In genomic region chr16:77148121-77148520, GRCh38 we compare ENCODE assay signal across 32 cellular contexts. TPM values are rescaled to one million over a fixed set of nuclear protein-coding genes. Genes with fewer than 3 reads are reported as not detected.
"Had no signal": no experiment of that assay in that cellular context is flagged by ENCODE, and none has a peak within 500 bp of the region (broad histone marks: within the 10 kb centered on the region; RNA-seq: fewer than 3 reads in every experiment).

No MANE protein-coding gene starts in this region.

- H3K36me3 Mint-ChIP-seq: natural killer cell treated with Interleukin-12 subunit alpha and Interleukin-12 subunit beta and Interleukin-15 and Interleukin-18, amount 100 ng/mL, for 72 hours; neural progenitor cell; stimulated activated memory B cell treated with anti-CD40 and anti-IgM and Interleukin-4, amounts not matched to agents 10 μg/mL and 1 μg/mL and 100 μg/mL, for 72 hours; type B pancreatic cell had no signal

- H3K9ac ChIP-seq: neural progenitor cell, parathyroid adenoma had no signal

- H3K36me3 ChIP-seq: neural progenitor cell, ovary, spleen, suprapubic skin, tibial artery, transverse colon, upper lobe of right lung, uterus had no signal

- H3K27ac Mint-ChIP-seq: naive thymus-derived CD8-positive, alpha-beta T cell; natural killer cell treated with Interleukin-12 subunit alpha and Interleukin-12 subunit beta and Interleukin-15 and Interleukin-18, amount 100 ng/mL, for 72 hours; neural progenitor cell; progenitor cell of endocrine pancreas; stimulated activated memory B cell treated with anti-CD40 and anti-IgM and Interleukin-4, amounts not matched to agents 10 μg/mL and 1 μg/mL and 100 μg/mL, for 72 hours; stimulated activated naive CD8-positive, alpha-beta T cell treated with anti-CD3 and anti-CD28 coated beads, Interleukin-15, amount 100 ng/mL, for 72 hours; type B pancreatic cell had no signal

- H3K4me1 ChIP-seq: neural progenitor cell, parathyroid adenoma, psoas muscle, spleen, suprapubic skin, testis, tibial artery, transverse colon, upper lobe of right lung, uterus had no signal

- DNase-seq: naive thymus-derived CD8-positive, alpha-beta T cell; occipital lobe; ovary; posterior cingulate gyrus; psoas muscle; right cardiac atrium; spleen; stimulated activated CD4-positive, alpha-beta T cell treated with anti-CD3 and anti-CD28 coated beads, Interleukin-12 subunit alpha, Interleukin-12 subunit beta, amount 100 ng/mL, for 4 hours; stimulated activated CD4-positive, alpha-beta T cell treated with anti-CD3 and anti-CD28 coated beads, Interleukin-1b, Interleukin-23, amount 100 ng/mL, for 48 hours; stimulated activated CD4-positive, alpha-beta T cell treated with anti-CD3 and anti-CD28 coated beads, Interleukin-4, amount 100 ng/mL, for 1 hour; stimulated activated CD4-positive, alpha-beta T cell treated with anti-CD3 and anti-CD28 coated beads, Interleukin-4, amount 100 ng/mL, for 4 hours; stimulated activated CD8-positive, alpha-beta memory T cell treated with anti-CD3 and anti-CD28 coated beads, Interleukin-4, amount 100 ng/mL, for 48 hours; stimulated activated naive CD4-positive, alpha-beta T cell; stimulated activated naive CD8-positive, alpha-beta T cell treated with anti-CD3 and anti-CD28 coated beads, Interleukin-15, amount 100 ng/mL, for 72 hours; stimulated activated naive CD8-positive, alpha-beta T cell treated with anti-CD3 and anti-CD28 coated beads, Interleukin-15, Interleukin-2, amounts not matched to agents 100 U/mL and 50 U/mL, for 24 hours; substantia nigra; testis; tibial artery; transverse colon; upper lobe of right lung; uterus had no signal

- H3K27me3 ChIP-seq: neural progenitor cell, ovary, suprapubic skin, testis, tibial artery, transverse colon, upper lobe of right lung, uterus had no signal

- H3K4me3 ChIP-seq: neural progenitor cell, ovary, psoas muscle, skin epidermis, smooth muscle cell, spleen, suprapubic skin, testis, tibial artery, transverse colon, upper lobe of right lung, uterus had no signal

- H3K4me2 ChIP-seq: neural progenitor cell, smooth muscle cell had no signal

- H3K9me3 ChIP-seq: ovary, suprapubic skin, testis, transverse colon, upper lobe of right lung, uterus had no signal

- ATAC-seq: naive thymus-derived CD8-positive, alpha-beta T cell; natural killer cell treated with Interleukin-12 subunit alpha and Interleukin-12 subunit beta and Interleukin-15 and Interleukin-18, amount 100 ng/mL, for 72 hours; psoas muscle; right cardiac atrium; sciatic nerve; stimulated activated memory B cell treated with anti-CD40 and anti-IgM and Interleukin-4, amounts not matched to agents 10 μg/mL and 1 μg/mL and 100 μg/mL, for 72 hours; stimulated activated naive CD8-positive, alpha-beta T cell treated with anti-CD3 and anti-CD28 coated beads, Interleukin-15, amount 100 ng/mL, for 72 hours; stimulated activated naive CD8-positive, alpha-beta T cell treated with anti-CD3 and anti-CD28 coated beads, Interleukin-15, Interleukin-2, amounts not matched to agents 100 U/mL and 50 U/mL, for 24 hours; upper lobe of right lung had no signal

- H2AFZ ChIP-seq: neural progenitor cell, parathyroid adenoma had no signal

- H3K79me2 ChIP-seq: parathyroid adenoma had no signal

- H3K4me1 Mint-ChIP-seq: naive thymus-derived CD8-positive, alpha-beta T cell; neural progenitor cell; stimulated activated memory B cell treated with anti-CD40 and anti-IgM and Interleukin-4, amounts not matched to agents 10 μg/mL and 1 μg/mL and 100 μg/mL, for 72 hours; stimulated activated naive CD8-positive, alpha-beta T cell treated with anti-CD3 and anti-CD28 coated beads, Interleukin-15, amount 100 ng/mL, for 72 hours had no signal

- H3K4me3 Mint-ChIP-seq: naive thymus-derived CD8-positive, alpha-beta T cell; natural killer cell treated with Interleukin-12 subunit alpha and Interleukin-12 subunit beta and Interleukin-15 and Interleukin-18, amount 100 ng/mL, for 72 hours; neural progenitor cell; stimulated activated memory B cell treated with anti-CD40 and anti-IgM and Interleukin-4, amounts not matched to agents 10 μg/mL and 1 μg/mL and 100 μg/mL, for 72 hours; stimulated activated naive CD8-positive, alpha-beta T cell treated with anti-CD3 and anti-CD28 coated beads, Interleukin-15, amount 100 ng/mL, for 72 hours; type B pancreatic cell had no signal

- H3K27ac ChIP-seq: neural progenitor cell, ovary, parathyroid adenoma, psoas muscle, skin epidermis, spleen, suprapubic skin, testis, tibial artery, transverse colon, upper lobe of right lung, uterus had no signal

RNA-seq across cellular contexts. Expression of gene SYCE1L, which starts 51.1 kb away (rescaled TPM):
- total RNA-seq: occipital lobe, osteoblast had no signal
